1 cellular context compared by ENCODE assay signal in the genomic region with DNA sequence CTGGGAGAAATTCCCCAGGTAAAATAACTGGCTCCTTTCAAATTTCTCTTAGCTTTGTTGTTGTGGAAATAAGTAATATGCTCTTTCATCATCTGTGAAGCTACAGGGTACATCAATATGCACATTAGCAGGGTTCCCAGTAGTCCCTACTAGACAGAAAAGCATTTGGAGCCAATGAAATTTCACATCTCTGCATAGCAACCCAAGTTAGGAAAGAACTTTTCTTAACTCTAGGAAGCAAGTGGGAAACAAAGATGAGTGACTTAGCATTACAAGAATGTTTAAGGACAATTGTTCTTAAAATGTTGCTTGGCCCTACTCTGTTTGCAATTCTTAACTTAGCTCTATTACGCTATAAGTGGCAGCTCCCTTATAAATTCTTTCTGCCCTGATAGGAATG.
TF ChIP-seq lines count a peak whose summit lies in the region.

No MANE protein-coding gene starts in this region.

TF ChIP-seq in WTC11, 78 proteins besides CTCF, POLR2A, EP300 and RAD21 (continued from another document):
- TF ChIP-seq, protein P1, sequence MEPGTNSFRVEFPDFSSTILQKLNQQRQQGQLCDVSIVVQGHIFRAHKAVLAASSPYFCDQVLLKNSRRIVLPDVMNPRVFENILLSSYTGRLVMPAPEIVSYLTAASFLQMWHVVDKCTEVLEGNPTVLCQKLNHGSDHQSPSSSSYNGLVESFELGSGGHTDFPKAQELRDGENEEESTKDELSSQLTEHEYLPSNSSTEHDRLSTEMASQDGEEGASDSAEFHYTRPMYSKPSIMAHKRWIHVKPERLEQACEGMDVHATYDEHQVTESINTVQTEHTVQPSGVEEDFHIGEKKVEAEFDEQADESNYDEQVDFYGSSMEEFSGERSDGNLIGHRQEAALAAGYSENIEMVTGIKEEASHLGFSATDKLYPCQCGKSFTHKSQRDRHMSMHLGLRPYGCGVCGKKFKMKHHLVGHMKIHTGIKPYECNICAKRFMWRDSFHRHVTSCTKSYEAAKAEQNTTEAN (CRISPR knock-in tag; IDR thresholded peaks at IDR 0.05), result no peak
- TF ChIP-seq FOXP1 (CRISPR knock-in tag; IDR thresholded peaks at IDR 0.05; ENCODE audit: borderline replicate concordance) (no peak), FOXK1 (CRISPR knock-in tag; IDR thresholded peaks at IDR 0.05) (no peak)
